Comparison of ENCODE assay signal across 2 cellular contexts in genomic region chr12:102018607-102019006, GRCh38. TPM values are rescaled to one million over a fixed set of nuclear protein-coding genes. Genes with fewer than 3 reads are reported as not detected.
DNase-seq lines count a peak whose midpoint lies in the region; ATAC-seq, FAIRE-seq and TF ChIP-seq lines count a peak whose summit lies in the region.
"Not testable (repeated sequence)": the region's sequence is repeated elsewhere in the genome, so short reads cannot be mapped to it uniquely, and the experiment has no call there.

No MANE protein-coding gene starts in this region.

- not testable (repeated sequence) for TF ChIP-seq RAD21 in A549 (conservative IDR thresholded peaks at IDR 0.05 in 1 of 2, IDR thresholded peaks at IDR 0.05 in 1 of 2); K562 (CRISPR knock-in tag; conservative IDR thresholded peaks at IDR 0.05 in 1 of 2, IDR thresholded peaks at IDR 0.05 in 1 of 2)

- CTCF ChIA-PET in A549 (lab: Yijun Ruan, JAX); K562 (lab: Yijun Ruan, JAX; ENCODE audit: low intra/inter-chr PET ratio): not testable (repeated sequence)

- POLR2A ChIA-PET in A549 (lab: Yijun Ruan, JAX) = not testable (repeated sequence)
- POLR2A ChIA-PET in K562 (lab: Yijun Ruan, JAX) = interaction anchor here (0.7 kb wide), 1 partner anchor 126 kb away, joined by 4 read pairs; no protein-coding TSS in a partner anchor

- H3K36me3 ChIP-seq in K562 (ENCODE audit: control insufficient read depth, insufficient read depth, low read length) = not testable (repeated sequence)

- H3K27me3 ChIP-seq in K562 (ENCODE audit: control insufficient read depth in 2 of 2, insufficient read depth in 2 of 2, low read length in 2 of 2) = not testable (repeated sequence)

- BruUV-seq in K562 (replicated peaks; lab: Mats Ljungman, UMichigan) = not testable (repeated sequence)

- not testable (repeated sequence) for H3K9ac ChIP-seq in K562 (ENCODE audit: insufficient read depth in 1 of 2, low read depth in 2 of 2, low read length in 2 of 2)

- H3K4me3 ChIP-seq in A549, K562: not testable (repeated sequence)

- not testable (repeated sequence) for TF ChIP-seq POLR2A in A549 (IDR thresholded peaks at IDR 0.05; ENCODE audit: low read length); K562 (conservative IDR thresholded peaks at IDR 0.05)

- H3K27ac ChIP-seq in A549; K562 (ENCODE audit: extremely low read depth, low read depth, low read length): not testable (repeated sequence)

- not testable (repeated sequence) for H3K4me2 ChIP-seq in A549; K562 (ENCODE audit: insufficient read depth, low read length)

- not testable (repeated sequence) for ATAC-seq in A549, K562

- H3K9me1 ChIP-seq in K562 (ENCODE audit: control insufficient read depth, insufficient read depth, low read length) = not testable (repeated sequence)

- not testable (repeated sequence) for H2AFZ ChIP-seq in K562 (ENCODE audit: low read depth, low read length)

- in situ Hi-C loops in K562 (cut with MboI) = not testable (repeated sequence)

- not testable (repeated sequence) for H3K9me3 ChIP-seq in A549; K562 (replicated peaks; ENCODE audit: control insufficient read depth, insufficient read depth, low read depth, low read length)

- TF ChIP-seq CTCF in A549 (IDR thresholded peaks at IDR 0.05); K562 (IDR thresholded peaks at IDR 0.05 in 2 of 3, conservative IDR thresholded peaks at IDR 0.05 in 1 of 3; ENCODE audit: insufficient read depth in 2 of 3, low read depth in 1 of 3, low read length in 3 of 3): not testable (repeated sequence)

- not testable (repeated sequence) for DNase-seq in A549 (ENCODE audit: low read depth in 1 of 2, low spot score in 1 of 2); K562 (ENCODE audit: extremely low read depth in 1 of 4, low spot score in 3 of 4)

- 96% methylated on average over 5 of the region's 5 CpGs for WGBS in A549 (ENCODE audit: missing lambda C conversion rate)
- WGBS in K562 (ENCODE audit: insufficient coverage, low coverage, missing lambda C conversion rate) = 91% methylated on average over 5 of the region's 5 CpGs

- not testable (repeated sequence) for H3K4me1 ChIP-seq in A549; K562 (replicated peaks in 1 of 2; ENCODE audit: control insufficient read depth in 2 of 2, insufficient read depth in 2 of 2, low read length in 2 of 2)

- H3K79me2 ChIP-seq in K562 (ENCODE audit: control insufficient read depth, insufficient read depth, low read length) = not testable (repeated sequence)

- TF ChIP-seq EP300 in A549 (IDR thresholded peaks at IDR 0.05); K562 (IDR thresholded peaks at IDR 0.05; ENCODE audit: low read length): not testable (repeated sequence)

- not testable (repeated sequence) for FAIRE-seq in A549 (lab: Jason Lieb, UNC); K562 (lab: Jason Lieb, UNC)

- intact Hi-C loops in K562 (cut with micrococcal nuclease) = not testable (repeated sequence)

- H4K20me1 ChIP-seq in K562 (replicated peaks; ENCODE audit: control insufficient read depth, insufficient read depth, low read length) = not testable (repeated sequence)

TF ChIP-seq in A549, 52 proteins besides CTCF, POLR2A, EP300 and RAD21:
- TF ChIP-seq ZC3H11A (IDR thresholded peaks at IDR 0.05) = peak; percentile 79

TF ChIP-seq in K562, 482 proteins besides CTCF, POLR2A, EP300 and RAD21:
- TF ChIP-seq ZC3H11A (IDR thresholded peaks at IDR 0.05; ENCODE audit: low read depth, low read length) = 0 out of 2 replicates have a peak, but pooled peaks have one; percentile 71

RNA-seq across cellular contexts. Expression of gene WASHC3, which starts 43.2 kb away (rescaled TPM):
- polyA plus RNA-seq in A549 (2011; rRNA removed) (54.9 and 63.3 TPM in 2 replicates), A549 (2017; fragmentation: RNase III; extraction: RNeasy Plus Mini Kit Qiagen cat#74134 plus additional on column Dnase treatment) (36.2 to 39.1 TPM (median 38.1 TPM) in 3 replicates), K562 (2011; rRNA removed) (43.5 and 52.9 TPM in 2 replicates), K562 (2014; fragmentation: Illumina TruSeq; extraction: Trizol) (49.3 and 54.4 TPM in 2 replicates), K562 (2014; fragmentation: Nextera tagmentation; extraction: Ambion mirVana) (10 to 100 TPM; 67.9 to 74.9 TPM), K562 (2014; rRNA removed) (28.3 and 33.8 TPM in 2 replicates)
- polyA plus RNA-seq in A549 (2012; cell fraction: cytosol; rRNA removed) = 22.5 and 22.8 TPM in 2 replicates
- polyA plus RNA-seq in A549 (2012; cell fraction: nucleus; rRNA removed) = 5.9 and 6.5 TPM in 2 replicates
- polyA minus RNA-seq in A549 (2011; rRNA and poly(A)+ RNA removed) = 14.5 and 18.1 TPM in 2 replicates
- 5.7 and 16.7 TPM in 2 replicates for total RNA-seq in K562 (2011; cell fraction: chromatin; rRNA removed; ENCODE audit: low replicate concordance)
- total RNA-seq in K562 (2011; cell fraction: nucleolus; rRNA removed) = 5.0 and 6.8 TPM in 2 replicates
- 4.5 and 9.2 TPM in 2 replicates for total RNA-seq in K562 (2011; cell fraction: nucleoplasm; rRNA removed)
- total RNA-seq in K562 (2014; rRNA removed) (19.7 and 22.9 TPM in 2 replicates), K562 (2014; rRNA removed; fragmentation: Illumina TruSeq; extraction: Trizol) (27.5 and 33.4 TPM in 2 replicates), K562 (2015; rRNA removed; fragmentation: Illumina TruSeq; extraction: Trizol) (32.1 and 35.1 TPM in 2 replicates), K562 (2021) (14.1 and 14.3 TPM in 2 replicates)
- polyA plus RNA-seq in K562 (2011; cell fraction: cytosol; rRNA removed) = 18.9 and 23.4 TPM in 2 replicates
- polyA plus RNA-seq in K562 (2011; cell fraction: nucleus; rRNA removed) = 12.5 and 15.6 TPM in 2 replicates
- 26.8 and 34.3 TPM in 2 replicates for polyA plus RNA-seq in K562 (2012)
- 23.2 and 27.8 TPM in 2 replicates for polyA minus RNA-seq in K562 (2011; rRNA and poly(A)+ RNA removed)
- polyA minus RNA-seq in K562 (2011; cell fraction: cytosol; rRNA and poly(A)+ RNA removed) = 14.1 and 14.6 TPM in 2 replicates
- polyA minus RNA-seq in K562 (2011; cell fraction: nucleus; rRNA and poly(A)+ RNA removed) = 7.1 and 15.3 TPM in 2 replicates
